Comparison of ENCODE assay signal across 9 cellular contexts in the genomic region with DNA sequence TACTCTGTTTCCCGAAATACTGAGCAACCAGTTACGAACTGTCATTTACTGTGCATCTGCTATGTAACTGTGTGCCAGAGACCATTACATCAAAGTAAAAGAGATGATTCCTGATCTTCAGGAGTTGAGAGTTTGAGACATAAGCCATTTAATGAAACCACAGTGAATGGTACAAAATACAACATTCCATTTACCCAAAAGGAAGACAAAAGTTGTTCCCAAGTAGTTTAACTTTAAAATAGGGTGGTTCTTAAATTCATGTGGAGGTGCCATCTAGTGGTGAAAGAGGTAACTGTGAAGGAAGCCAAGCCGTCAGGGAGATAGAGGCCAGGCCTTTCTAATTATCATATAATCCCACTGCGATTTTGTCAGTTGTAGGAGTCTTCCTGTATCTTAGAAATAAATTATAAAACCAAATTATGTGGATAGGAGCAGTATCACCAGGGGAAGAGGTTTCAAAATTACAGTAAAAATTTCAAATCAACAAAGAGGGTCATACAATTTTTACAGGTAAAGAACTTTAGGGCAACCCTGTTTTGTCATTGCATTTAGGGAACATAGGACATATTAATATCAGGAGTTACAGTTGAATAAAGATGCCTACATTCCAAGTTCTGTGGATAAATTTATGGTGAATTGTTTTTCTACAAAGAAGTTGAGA.
DNase-seq lines count a peak whose midpoint lies in the region; ATAC-seq and TF ChIP-seq lines count a peak whose summit lies in the region.
"Had no signal": no experiment of that assay in that cellular context is flagged by ENCODE, and none has a peak within 500 bp of the region (broad histone marks: within the 10 kb centered on the region; RNA-seq: fewer than 3 reads in every experiment).

No MANE protein-coding gene starts in this region.

- no peak overlapping the region for H3K4me3 Mint-ChIP-seq in memory B cell
- H3K4me3 Mint-ChIP-seq: activated naive CD8-positive, alpha-beta T cell had no signal

- peak overlapping the region in 12 of 59 donors; percentile 4 to 51 (median 24) for H3K27ac ChIP-seq in dorsolateral prefrontal cortex

- ATAC-seq in memory B cell (ENCODE audit: low read depth) (peak; percentile 39), HG03520 (IDR thresholded peaks at IDR 0.05; ENCODE audit: unreplicated experiment) (no peak), HG02642 (IDR thresholded peaks at IDR 0.05; ENCODE audit: poor library complexity, unreplicated experiment) (no peak)

- no peaks in the 10 kb centered on the region for H3K27me3 ChIP-seq in dorsolateral prefrontal cortex

- H3K36me3 Mint-ChIP-seq in memory B cell, result no peaks in the 10 kb centered on the region
- H3K36me3 Mint-ChIP-seq: activated naive CD8-positive, alpha-beta T cell had no signal

- peak; percentile 43 to 50 for DNase-seq in NCI-H2081 (lab: John Stamatoyannopoulos, UW)
- DNase-seq in NCI-H2081 treated with DMSO at 0.1 percent for 48 hours (lab: John Stamatoyannopoulos, UW), result no peak
- peak; percentile 51 for DNase-seq in Jurkat, Clone E6-1 (ENCODE audit: low read depth, low spot score)
- DNase-seq in RPMI8226, result peak; percentile 59
- DNase-seq in dorsolateral prefrontal cortex, result peak in 2 of 10 donors; percentile 18 to 34
- DNase-seq in memory B cell (ENCODE audit: low spot score in 2 of 2), result peak; percentile 16 to 24

- H3K4me1 Mint-ChIP-seq in memory B cell, result peaks cover 10% of the 10 kb centered on the region

- H3K9me3 Mint-ChIP-seq in memory B cell, result no peaks in the 10 kb centered on the region

- intact Hi-C loops in dorsolateral prefrontal cortex (cut with DNase I), result loop anchor here (2.0 to 10.0 kb wide), 5 partner anchors 68 to 350 kb away; a partner anchor contains a TSS

- H3K27me3 Mint-ChIP-seq in memory B cell, result no peaks in the 10 kb centered on the region
- H3K27me3 Mint-ChIP-seq: activated naive CD8-positive, alpha-beta T cell had no signal

- no peak overlapping the region for H3K4me3 ChIP-seq in Jurkat, Clone E6-1 (ENCODE audit: low read length)
- no peak overlapping the region for H3K4me3 ChIP-seq in dorsolateral prefrontal cortex

- peak; percentile 63 to 93 (median 88) for TF ChIP-seq CTCF in dorsolateral prefrontal cortex (IDR thresholded peaks at IDR 0.05 in 54 of 56, conservative IDR thresholded peaks at IDR 0.05 in 2 of 56; ENCODE audit: low read depth in 1 of 56, partially characterized antibody in 56 of 56)

- no peak overlapping the region for H3K27ac Mint-ChIP-seq in memory B cell
- H3K27ac Mint-ChIP-seq: activated naive CD8-positive, alpha-beta T cell had no signal
